ENCODE assay signal across 1 cellular context in the genomic region with DNA sequence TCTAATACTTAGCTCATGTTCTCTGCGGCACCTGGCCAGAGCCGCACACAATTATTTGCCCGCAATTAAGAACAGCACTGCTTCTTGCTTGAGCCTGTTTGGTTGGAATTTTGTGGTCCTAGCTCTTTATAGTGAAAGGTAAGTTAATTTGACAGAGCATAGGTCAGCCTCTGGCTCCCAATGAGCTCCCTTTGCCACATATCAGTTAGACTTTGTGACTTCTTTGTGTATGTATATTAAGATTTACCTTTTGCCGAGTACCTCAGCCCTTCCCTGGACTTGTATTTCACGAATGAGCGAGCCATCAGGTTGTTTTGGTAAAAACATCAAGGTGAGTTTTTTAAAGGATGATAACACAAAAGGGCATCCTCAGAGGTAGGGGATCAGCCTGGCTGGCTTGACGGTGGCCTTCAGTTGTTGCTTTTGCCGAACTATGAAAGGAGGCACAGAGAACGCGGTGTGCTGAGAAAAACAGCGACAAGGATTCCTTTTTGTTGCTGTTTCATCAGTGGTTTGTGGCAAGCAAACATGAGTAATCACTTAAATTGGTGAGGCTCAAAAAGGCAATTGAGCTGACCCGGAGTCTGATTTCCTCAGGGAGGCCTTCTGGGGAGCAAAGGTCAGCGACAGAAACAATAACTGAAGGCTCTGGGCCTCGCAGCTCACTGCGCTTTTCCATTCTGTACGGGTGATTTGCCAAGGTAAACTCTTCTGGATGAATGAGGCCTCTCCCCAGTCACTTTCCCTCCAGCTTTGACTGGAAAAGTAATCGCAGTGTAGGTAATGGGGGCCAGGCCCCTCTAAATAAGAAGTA.
A peak's percentile ranks its signal among the peaks of the same experiment; 100 is the strongest.
TF ChIP-seq lines count a peak whose summit lies in the region.

No MANE protein-coding gene starts in this region.

TF ChIP-seq in HepG2, 621 proteins besides CTCF, POLR2A, EP300 and RAD21 (continued from another document and continues in another):
- TF ChIP-seq ZBTB26 (CRISPR knock-in tag; IDR thresholded peaks at IDR 0.05; ENCODE audit: borderline replicate concordance) (peak; percentile 74), CEBPZ (IDR thresholded peaks at IDR 0.05; ENCODE audit: low read length) (no peak), POLR2G (IDR thresholded peaks at IDR 0.05; ENCODE audit: low read depth, low read length) (peak; percentile 57), ZNF160 (CRISPR knock-in tag; IDR thresholded peaks at IDR 0.05) (peak; percentile 57; the same call in 1 of the 2 replicates), ZNF329 (CRISPR knock-in tag; IDR thresholded peaks at IDR 0.05; ENCODE audit: low read depth) (no peak), ZNF512 (CRISPR knock-in tag; IDR thresholded peaks at IDR 0.05) (peak; percentile 44; the same call in 1 of the 2 replicates), SRSF1 (optimal IDR thresholded peaks at IDR 0.05; ENCODE audit: low read depth, low read length) (no peak), ZNF704 (CRISPR knock-in tag; IDR thresholded peaks at IDR 0.05; ENCODE audit: borderline replicate concordance) (no peak), ZNF670 (CRISPR knock-in tag; IDR thresholded peaks at IDR 0.05; ENCODE audit: borderline replicate concordance) (no peak), ZSCAN30 (CRISPR knock-in tag; IDR thresholded peaks at IDR 0.05) (no peak), ZNF124 (CRISPR knock-in tag; IDR thresholded peaks at IDR 0.05) (no peak), ZHX1 (CRISPR knock-in tag; IDR thresholded peaks at IDR 0.05; ENCODE audit: low read depth) (no peak), JUN (CRISPR knock-in tag; IDR thresholded peaks at IDR 0.05) (peak; percentile 93), YEATS4 (CRISPR knock-in tag; IDR thresholded peaks at IDR 0.05; ENCODE audit: borderline replicate concordance) (peak; percentile 37), MLX (CRISPR knock-in tag; IDR thresholded peaks at IDR 0.05) (peak; percentile 62; the same call in 1 of the 2 replicates), ZNF230 (CRISPR knock-in tag; IDR thresholded peaks at IDR 0.05) (0 out of 2 replicates have a peak, but pooled peaks have one; percentile 44), ZFP82 (CRISPR knock-in tag; IDR thresholded peaks at IDR 0.05; ENCODE audit: borderline replicate concordance) (no peak), KAT8 (CRISPR knock-in tag; IDR thresholded peaks at IDR 0.05) (no peak), FLYWCH1 (CRISPR knock-in tag; IDR thresholded peaks at IDR 0.05) (no peak), SAP130 (CRISPR knock-in tag; IDR thresholded peaks at IDR 0.05; ENCODE audit: low read depth) (peak; percentile 56), ZNF468 (CRISPR knock-in tag; IDR thresholded peaks at IDR 0.05) (no peak), SRF (IDR thresholded peaks at IDR 0.05; ENCODE audit: low read depth, low read length) (no peak), ZNF652 (CRISPR knock-in tag; IDR thresholded peaks at IDR 0.05; ENCODE audit: borderline replicate concordance, low read depth) (no peak), KLF11 (CRISPR knock-in tag; IDR thresholded peaks at IDR 0.05) (no peak), ZNF543 (CRISPR knock-in tag; IDR thresholded peaks at IDR 0.05) (0 out of 2 replicates have a peak, but pooled peaks have one; percentile 57), ZNF569 (CRISPR knock-in tag; IDR thresholded peaks at IDR 0.05; ENCODE audit: borderline replicate concordance) (no peak), GLMP (CRISPR knock-in tag; IDR thresholded peaks at IDR 0.05; ENCODE audit: borderline replicate concordance) (no peak), ZNF3 (CRISPR knock-in tag; IDR thresholded peaks at IDR 0.05) (no peak), KLF13 (CRISPR knock-in tag; IDR thresholded peaks at IDR 0.05) (no peak), RXRA (CRISPR knock-in tag; IDR thresholded peaks at IDR 0.05) (peak; percentile 51; the same call in 1 of the 2 replicates), RCOR2 (CRISPR knock-in tag; IDR thresholded peaks at IDR 0.05) (peak; percentile 65; the same call in 1 of the 2 replicates), REST (IDR thresholded peaks at IDR 0.05; ENCODE audit: borderline replicate concordance in 1 of 2, low read depth in 1 of 2, low read length in 2 of 2) (no peak), PHF21A (CRISPR knock-in tag; IDR thresholded peaks at IDR 0.05) (peak; percentile 90), MATR3 (CRISPR knock-in tag; IDR thresholded peaks at IDR 0.05) (no peak), ZNF550 (CRISPR knock-in tag; IDR thresholded peaks at IDR 0.05; ENCODE audit: borderline replicate concordance) (0 out of 2 replicates have a peak, but pooled peaks have one; percentile 21)
- TF ChIP-seq, protein P1, sequence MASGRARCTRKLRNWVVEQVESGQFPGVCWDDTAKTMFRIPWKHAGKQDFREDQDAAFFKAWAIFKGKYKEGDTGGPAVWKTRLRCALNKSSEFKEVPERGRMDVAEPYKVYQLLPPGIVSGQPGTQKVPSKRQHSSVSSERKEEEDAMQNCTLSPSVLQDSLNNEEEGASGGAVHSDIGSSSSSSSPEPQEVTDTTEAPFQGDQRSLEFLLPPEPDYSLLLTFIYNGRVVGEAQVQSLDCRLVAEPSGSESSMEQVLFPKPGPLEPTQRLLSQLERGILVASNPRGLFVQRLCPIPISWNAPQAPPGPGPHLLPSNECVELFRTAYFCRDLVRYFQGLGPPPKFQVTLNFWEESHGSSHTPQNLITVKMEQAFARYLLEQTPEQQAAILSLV (CRISPR knock-in tag; IDR thresholded peaks at IDR 0.05; ENCODE audit: borderline replicate concordance) = no peak
- TF ChIP-seq, protein P2, sequence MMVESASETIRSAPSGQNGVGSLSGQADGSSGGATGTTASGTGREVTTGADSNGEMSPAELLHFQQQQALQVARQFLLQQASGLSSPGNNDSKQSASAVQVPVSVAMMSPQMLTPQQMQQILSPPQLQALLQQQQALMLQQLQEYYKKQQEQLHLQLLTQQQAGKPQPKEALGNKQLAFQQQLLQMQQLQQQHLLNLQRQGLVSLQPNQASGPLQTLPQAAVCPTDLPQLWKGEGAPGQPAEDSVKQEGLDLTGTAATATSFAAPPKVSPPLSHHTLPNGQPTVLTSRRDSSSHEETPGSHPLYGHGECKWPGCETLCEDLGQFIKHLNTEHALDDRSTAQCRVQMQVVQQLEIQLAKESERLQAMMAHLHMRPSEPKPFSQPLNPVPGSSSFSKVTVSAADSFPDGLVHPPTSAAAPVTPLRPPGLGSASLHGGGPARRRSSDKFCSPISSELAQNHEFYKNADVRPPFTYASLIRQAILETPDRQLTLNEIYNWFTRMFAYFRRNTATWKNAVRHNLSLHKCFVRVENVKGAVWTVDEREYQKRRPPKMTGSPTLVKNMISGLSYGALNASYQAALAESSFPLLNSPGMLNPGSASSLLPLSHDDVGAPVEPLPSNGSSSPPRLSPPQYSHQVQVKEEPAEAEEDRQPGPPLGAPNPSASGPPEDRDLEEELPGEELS (CRISPR knock-in tag; IDR thresholded peaks at IDR 0.05) = peak; percentile 94
